In the genomic region with DNA sequence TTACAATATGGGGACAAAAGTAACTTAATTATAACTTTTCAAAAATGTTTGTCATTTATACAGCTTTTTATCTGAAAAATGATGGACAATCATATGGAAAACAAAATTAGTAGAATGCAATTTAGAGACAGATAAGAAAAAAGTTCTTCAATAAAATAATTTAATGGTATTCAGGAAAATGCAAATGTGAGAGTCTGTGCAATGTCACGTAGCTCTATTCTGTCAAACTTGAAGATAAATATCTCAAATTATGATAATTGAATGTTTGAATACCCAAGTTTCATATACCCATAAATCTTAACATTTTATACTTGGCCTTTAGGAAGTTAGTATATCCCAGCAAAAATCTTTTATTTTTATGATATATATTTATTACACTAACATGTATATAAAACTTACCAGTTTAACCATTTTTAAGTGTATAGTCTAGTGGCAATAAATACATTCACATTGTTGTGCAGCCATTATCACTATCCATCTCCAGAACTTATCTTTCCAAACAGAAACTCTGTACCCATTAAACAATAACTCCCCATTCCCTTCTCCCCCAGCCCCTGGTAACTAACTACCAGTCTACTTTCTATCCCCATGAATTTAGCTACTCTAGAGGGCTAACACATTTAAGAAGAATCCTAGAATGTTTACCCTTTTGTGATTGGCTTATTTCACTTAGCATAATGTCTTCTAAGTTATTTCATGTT, we compare ENCODE assay signal across 1 cellular context.
TF ChIP-seq lines count a peak whose summit lies in the region.

No MANE protein-coding gene starts in this region.

TF ChIP-seq in SK-N-SH, 30 proteins besides CTCF, POLR2A, EP300 and RAD21:
- peak; percentile 28; the same call in 1 of the 2 replicates for TF ChIP-seq TCF12 (IDR thresholded peaks at IDR 0.05)
- no peak for TF ChIP-seq FOXM1 (IDR thresholded peaks at IDR 0.05; ENCODE audit: low read depth)
- no peak for TF ChIP-seq FOXJ3 (CRISPR knock-in tag; IDR thresholded peaks at IDR 0.05)
- peak; percentile 73 for TF ChIP-seq GATA2 (CRISPR knock-in tag; IDR thresholded peaks at IDR 0.05)
- 0 out of 2 replicates have a peak, but pooled peaks have one; percentile 9 for TF ChIP-seq RCOR1 (IDR thresholded peaks at IDR 0.05; ENCODE audit: low read length)
- TF ChIP-seq, protein P1, sequence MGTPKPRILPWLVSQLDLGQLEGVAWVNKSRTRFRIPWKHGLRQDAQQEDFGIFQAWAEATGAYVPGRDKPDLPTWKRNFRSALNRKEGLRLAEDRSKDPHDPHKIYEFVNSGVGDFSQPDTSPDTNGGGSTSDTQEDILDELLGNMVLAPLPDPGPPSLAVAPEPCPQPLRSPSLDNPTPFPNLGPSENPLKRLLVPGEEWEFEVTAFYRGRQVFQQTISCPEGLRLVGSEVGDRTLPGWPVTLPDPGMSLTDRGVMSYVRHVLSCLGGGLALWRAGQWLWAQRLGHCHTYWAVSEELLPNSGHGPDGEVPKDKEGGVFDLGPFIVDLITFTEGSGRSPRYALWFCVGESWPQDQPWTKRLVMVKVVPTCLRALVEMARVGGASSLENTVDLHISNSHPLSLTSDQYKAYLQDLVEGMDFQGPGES (IDR thresholded peaks at IDR 0.05; ENCODE audit: low read depth, low read length): no peak
- TF ChIP-seq, protein P2, sequence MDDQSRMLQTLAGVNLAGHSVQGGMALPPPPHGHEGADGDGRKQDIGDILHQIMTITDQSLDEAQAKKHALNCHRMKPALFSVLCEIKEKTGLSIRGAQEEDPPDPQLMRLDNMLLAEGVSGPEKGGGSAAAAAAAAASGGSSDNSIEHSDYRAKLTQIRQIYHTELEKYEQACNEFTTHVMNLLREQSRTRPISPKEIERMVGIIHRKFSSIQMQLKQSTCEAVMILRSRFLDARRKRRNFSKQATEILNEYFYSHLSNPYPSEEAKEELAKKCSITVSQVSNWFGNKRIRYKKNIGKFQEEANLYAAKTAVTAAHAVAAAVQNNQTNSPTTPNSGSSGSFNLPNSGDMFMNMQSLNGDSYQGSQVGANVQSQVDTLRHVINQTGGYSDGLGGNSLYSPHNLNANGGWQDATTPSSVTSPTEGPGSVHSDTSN (IDR thresholded peaks at IDR 0.05): peak; percentile 4; the same call in 1 of the 2 replicates
- TF ChIP-seq POLR2AphosphoS5 (IDR thresholded peaks at IDR 0.05; ENCODE audit: low read depth, low read length): no peak
- TF ChIP-seq SIN3A (IDR thresholded peaks at IDR 0.05; ENCODE audit: borderline replicate concordance, low read depth, low read length): no peak
